In genomic region chr9:93077367-93077766, GRCh38 we compare ENCODE assay signal across 37 cellular contexts. TPM values are rescaled to one million over a fixed set of nuclear protein-coding genes. Genes with fewer than 3 reads are reported as not detected.
A peak's percentile ranks its signal among the peaks of the same experiment; 100 is the strongest.
DNase-seq lines count a peak whose midpoint lies in the region; ATAC-seq, FAIRE-seq and TF ChIP-seq lines count a peak whose summit lies in the region.
"Had no signal": no experiment of that assay in that cellular context is flagged by ENCODE, and none has a peak within 500 bp of the region (broad histone marks: within the 10 kb centered on the region; RNA-seq: fewer than 3 reads in every experiment).

No MANE protein-coding gene starts in this region.

- no peak for DNase-seq in activated T-cell treated with anti-CD3 and anti-CD28 coated beads, Interleukin-2, amount 50 U/mL, for 72 hours
- DNase-seq in activated T-cell treated with anti-CD3 and anti-CD28 coated beads, Interleukin-2, amount 50 U/mL, for 4 hours: no peak
- DNase-seq in T-helper 17 cell: no peak
- DNase-seq in effector memory CD4-positive, alpha-beta T cell: no peak
- DNase-seq in stimulated activated naive CD8-positive, alpha-beta T cell treated with anti-CD3 and anti-CD28 coated beads, Interleukin-15, amount 100 ng/mL, for 72 hours: no peak
- DNase-seq in erythroblast (lab: John Stamatoyannopoulos, UW): no peak
- DNase-seq in GM19239 (ENCODE audit: insufficient read length, low spot score): no peak
- DNase-seq: activated CD8-positive, alpha-beta memory T cell treated with anti-CD3 and anti-CD28 coated beads for 24 hours; activated T-cell treated with anti-CD3 and anti-CD28 coated beads, Interleukin-2, amount 50 U/mL, for 1 hour; BE2C; COR-L47; effector CD4-positive, alpha-beta T cell; H9; Kasumi-1; left colon; mammary epithelial cell; NCI-H1417 treated with DMSO at 0.1 percent for 48 hours; NCI-H2029 treated with DMSO at 0.1 percent for 48 hours; NCI-H2227 treated with DMSO at 0.1 percent for 48 hours; NCI-H526; nephron progenitor cell; OCI-M1; retina; stomach; thyroid gland had no signal

- TF ChIP-seq POLR2A in erythroblast (IDR thresholded peaks at IDR 0.05; ENCODE audit: low read length): no peak

- H3K9me3 ChIP-seq in T-helper 17 cell (ENCODE audit: control insufficient read depth, low read length, poor library complexity, severe bottlenecking): no peaks in the 10 kb centered on the region
- H3K9me3 ChIP-seq in effector memory CD4-positive, alpha-beta T cell (ENCODE audit: control insufficient read depth, low read length): no peaks in the 10 kb centered on the region
- H3K9me3 ChIP-seq: ascending aorta, BE2C, SJSA1, stomach, thyroid gland, vagina had no signal

- H3K27me3 ChIP-seq in effector memory CD4-positive, alpha-beta T cell (replicated peaks; ENCODE audit: control insufficient read depth, insufficient read depth, low read length, poor library complexity, severe bottlenecking): no peaks in the 10 kb centered on the region
- H3K27me3 ChIP-seq: ascending aorta, BE2C, SJSA1, stomach, thyroid gland, vagina had no signal

- peak overlapping the region; percentile 23 for H3K27ac ChIP-seq in effector memory CD4-positive, alpha-beta T cell (ENCODE audit: insufficient read depth, low read length, poor library complexity, severe bottlenecking)
- H3K27ac ChIP-seq: ascending aorta, epithelial cell of prostate, parathyroid adenoma, RWPE1, SJSA1, skin epidermis, stomach, thyroid gland, vagina had no signal

- H3K4me3 Mint-ChIP-seq in activated T-cell treated with anti-CD3 and anti-CD28 coated beads, Interleukin-2, amount 50 U/mL, for 72 hours: no peak overlapping the region
- H3K4me3 Mint-ChIP-seq in activated T-cell treated with anti-CD3 and anti-CD28 coated beads, Interleukin-2, amount 50 U/mL, for 4 hours: no peak overlapping the region
- no peak overlapping the region for H3K4me3 Mint-ChIP-seq in T-helper 17 cell
- no peak overlapping the region for H3K4me3 Mint-ChIP-seq in stimulated activated naive CD8-positive, alpha-beta T cell treated with anti-CD3 and anti-CD28 coated beads, Interleukin-15, amount 100 ng/mL, for 72 hours
- H3K4me3 Mint-ChIP-seq: H9, nephron progenitor cell had no signal

- H3K4me1 Mint-ChIP-seq in activated T-cell treated with anti-CD3 and anti-CD28 coated beads, Interleukin-2, amount 50 U/mL, for 72 hours (ENCODE audit: low read depth): peaks cover 53% of the 10 kb centered on the region
- peaks cover 37% of the 10 kb centered on the region for H3K4me1 Mint-ChIP-seq in activated T-cell treated with anti-CD3 and anti-CD28 coated beads, Interleukin-2, amount 50 U/mL, for 4 hours (ENCODE audit: low read depth)
- peaks cover 18% of the 10 kb centered on the region for H3K4me1 Mint-ChIP-seq in T-helper 17 cell
- H3K4me1 Mint-ChIP-seq in stimulated activated naive CD8-positive, alpha-beta T cell treated with anti-CD3 and anti-CD28 coated beads, Interleukin-15, amount 100 ng/mL, for 72 hours: peaks cover 76% of the 10 kb centered on the region
- H3K4me1 Mint-ChIP-seq: H9 had no signal

- H3K9me3 Mint-ChIP-seq in activated T-cell treated with anti-CD3 and anti-CD28 coated beads, Interleukin-2, amount 50 U/mL, for 72 hours: no peaks in the 10 kb centered on the region
- no peaks in the 10 kb centered on the region for H3K9me3 Mint-ChIP-seq in activated T-cell treated with anti-CD3 and anti-CD28 coated beads, Interleukin-2, amount 50 U/mL, for 4 hours
- no peaks in the 10 kb centered on the region for H3K9me3 Mint-ChIP-seq in stimulated activated naive CD8-positive, alpha-beta T cell treated with anti-CD3 and anti-CD28 coated beads, Interleukin-15, amount 100 ng/mL, for 72 hours
- H3K9me3 Mint-ChIP-seq: activated naive CD4-positive, alpha-beta T cell treated with anti-CD3 and anti-CD28 coated beads, Interleukin-2, amount 50 U/mL, for 72 hours; H9; nephron progenitor cell had no signal

- H3K27me3 Mint-ChIP-seq in activated T-cell treated with anti-CD3 and anti-CD28 coated beads, Interleukin-2, amount 50 U/mL, for 72 hours (ENCODE audit: low read depth): no peaks in the 10 kb centered on the region
- H3K27me3 Mint-ChIP-seq in activated T-cell treated with anti-CD3 and anti-CD28 coated beads, Interleukin-2, amount 50 U/mL, for 4 hours (ENCODE audit: low read depth): no peaks in the 10 kb centered on the region
- no peaks in the 10 kb centered on the region for H3K27me3 Mint-ChIP-seq in T-helper 17 cell
- no peaks in the 10 kb centered on the region for H3K27me3 Mint-ChIP-seq in stimulated activated naive CD8-positive, alpha-beta T cell treated with anti-CD3 and anti-CD28 coated beads, Interleukin-15, amount 100 ng/mL, for 72 hours

- peaks cover 10% of the 10 kb centered on the region for H3K4me1 ChIP-seq in effector memory CD4-positive, alpha-beta T cell (ENCODE audit: control insufficient read depth, insufficient read depth, low read length, poor library complexity, severe bottlenecking)
- H3K4me1 ChIP-seq: parathyroid adenoma, thyroid gland had no signal

- ATAC-seq in activated T-cell treated with anti-CD3 and anti-CD28 coated beads, Interleukin-2, amount 50 U/mL, for 72 hours (replicated peaks in 1 of 2): no peak
- ATAC-seq in activated T-cell treated with anti-CD3 and anti-CD28 coated beads, Interleukin-2, amount 50 U/mL, for 4 hours: no peak
- ATAC-seq in T-helper 17 cell (no peak), HG03159 (IDR thresholded peaks at IDR 0.05; ENCODE audit: unreplicated experiment) (no peak)
- ATAC-seq in stimulated activated naive CD8-positive, alpha-beta T cell treated with anti-CD3 and anti-CD28 coated beads, Interleukin-15, amount 100 ng/mL, for 72 hours: peak; percentile 35
- ATAC-seq: activated naive CD4-positive, alpha-beta T cell treated with anti-CD3 and anti-CD28 coated beads, Interleukin-2, amount 50 U/mL, for 72 hours; GM12878; left colon had no signal

- H3K4me3 ChIP-seq in effector memory CD4-positive, alpha-beta T cell (ENCODE audit: insufficient read depth, low read depth, low read length, poor library complexity, severe bottlenecking): no peak overlapping the region
- H3K4me3 ChIP-seq: ascending aorta, GM12878, SJSA1, skin epidermis, stomach, thyroid gland, vagina had no signal

- FAIRE-seq in GM19239 (lab: Jason Lieb, UNC): no peak
- FAIRE-seq: colon, GM12878 had no signal

- peaks cover 6 to 25% of the 10 kb centered on the region in 2 donors for H3K36me3 Mint-ChIP-seq in activated T-cell treated with anti-CD3 and anti-CD28 coated beads, Interleukin-2, amount 50 U/mL, for 72 hours (ENCODE audit: insufficient read depth in 2 of 2)
- H3K36me3 Mint-ChIP-seq in activated T-cell treated with anti-CD3 and anti-CD28 coated beads, Interleukin-2, amount 50 U/mL, for 4 hours (ENCODE audit: insufficient read depth): peaks cover 16% of the 10 kb centered on the region
- H3K36me3 Mint-ChIP-seq in T-helper 17 cell (ENCODE audit: low read depth): peaks cover 9% of the 10 kb centered on the region

- peaks cover 48% of the 10 kb centered on the region for H3K36me3 ChIP-seq in effector memory CD4-positive, alpha-beta T cell (ENCODE audit: control insufficient read depth, insufficient read depth, low read length)
- H3K36me3 ChIP-seq: BE2C, SJSA1, stomach, thyroid gland, vagina had no signal

- peak overlapping the region; percentile 5 for H3K27ac Mint-ChIP-seq in activated T-cell treated with anti-CD3 and anti-CD28 coated beads, Interleukin-2, amount 50 U/mL, for 72 hours
- peak overlapping the region; percentile 79 for H3K27ac Mint-ChIP-seq in T-helper 17 cell
- H3K27ac Mint-ChIP-seq in stimulated activated naive CD8-positive, alpha-beta T cell treated with anti-CD3 and anti-CD28 coated beads, Interleukin-15, amount 100 ng/mL, for 72 hours: peak overlapping the region in 1 of 2 donors; percentile 55
- H3K27ac Mint-ChIP-seq: H9, nephron progenitor cell had no signal

RNA-seq across cellular contexts. Expression of gene CARD19, which starts 18.6 kb away (rescaled TPM):
- total RNA-seq in activated T-cell treated with anti-CD3 and anti-CD28 coated beads, Interleukin-2, amount 50 U/mL, for 72 hours: 10 to 100 TPM; 65.7 to 70.0 TPM
- total RNA-seq in activated T-cell treated with anti-CD3 and anti-CD28 coated beads, Interleukin-2, amount 50 U/mL, for 4 hours: 10 to 100 TPM; 25.5 to 33.8 (median 28.4) TPM
- total RNA-seq in T-helper 17 cell: 10 to 100 TPM; 45.2 to 54.4 TPM

RNA-seq across cellular contexts. Expression of gene SUSD3, which starts 18.9 kb away (rescaled TPM):
- 10 to 100 TPM; 53.1 to 56.8 TPM for total RNA-seq in activated T-cell treated with anti-CD3 and anti-CD28 coated beads, Interleukin-2, amount 50 U/mL, for 72 hours
- total RNA-seq in activated T-cell treated with anti-CD3 and anti-CD28 coated beads, Interleukin-2, amount 50 U/mL, for 4 hours: 1 to 10 TPM; 7.7 to 9.5 (median 9.4) TPM
- 10 to 100 TPM; 47.2 to 62.3 TPM for total RNA-seq in T-helper 17 cell
- total RNA-seq: ascending aorta, glomerular endothelial cell, SJSA1 had no signal

RNA-seq across cellular contexts. Expression of gene NINJ1, which starts 56.7 kb away (rescaled TPM):
- 100 to 1,000 TPM; 121 to 124 TPM for total RNA-seq in activated T-cell treated with anti-CD3 and anti-CD28 coated beads, Interleukin-2, amount 50 U/mL, for 72 hours
- total RNA-seq in activated T-cell treated with anti-CD3 and anti-CD28 coated beads, Interleukin-2, amount 50 U/mL, for 4 hours: 10 to 100 TPM; 48.6 to 69.8 (median 50.1) TPM
- total RNA-seq in T-helper 17 cell: 100 to 1,000 TPM; 169 to 219 TPM

Comparison
In these comparisons a context has a peak if more than half of its experiments do, and no peak if none do; other contexts are left out.
1. RNA of gene SUSD3, which starts 18.9 kb away (total RNA-seq): 47.2 to 62.3 TPM in T-helper 17 cell and 53.1 to 56.8 TPM in activated T-cell treated with anti-CD3 and anti-CD28 coated beads, Interleukin-2, amount 50 U/mL, for 72 hours; 7.7 to 9.5 TPM in activated T-cell treated with anti-CD3 and anti-CD28 coated beads, Interleukin-2, amount 50 U/mL, for 4 hours; every median in the first group is over 4 times any median in the second.